In genomic region chr5:102678267-102679058, GRCh38 we compare ENCODE assay signal across 17 cellular contexts.
DNase-seq lines count a peak whose midpoint lies in the region; TF ChIP-seq lines count a peak whose summit lies in the region.
"Had no signal": no experiment of that assay in that cellular context is flagged by ENCODE, and none has a peak within 500 bp of the region (broad histone marks: within the 10 kb centered on the region; RNA-seq: fewer than 3 reads in every experiment).

No MANE protein-coding gene starts in this region.

- no peak overlapping the region for H3K27ac ChIP-seq in brain microvascular endothelial cell
- no peak overlapping the region for H3K27ac ChIP-seq in SJCRH30
- H3K27ac ChIP-seq: BLaER1, cardiac muscle cell, neural progenitor cell had no signal

- H3K4me3 ChIP-seq in brain microvascular endothelial cell (ENCODE audit: low read depth, low read length) (no peak overlapping the region), SJCRH30 (no peak overlapping the region)
- H3K4me3 ChIP-seq: BLaER1, cardiac muscle cell, neural progenitor cell had no signal

- peaks cover 4% of the 10 kb centered on the region for H3K9me3 Mint-ChIP-seq in mesothelial cell of epicardium
- H3K9me3 Mint-ChIP-seq: neural progenitor cell had no signal

- H3K36me3 ChIP-seq in brain microvascular endothelial cell (replicated peaks), result no peaks in the 10 kb centered on the region
- H3K36me3 ChIP-seq in SJCRH30, result no peaks in the 10 kb centered on the region
- H3K36me3 ChIP-seq: BLaER1, cardiac muscle cell, neural progenitor cell had no signal

- no peaks in the 10 kb centered on the region for H3K4me1 ChIP-seq in SJCRH30
- H3K4me1 ChIP-seq: BLaER1, neural progenitor cell had no signal

- in situ Hi-C loops in brain microvascular endothelial cell (cut with HindIII; ENCODE audit: low pct_ligation_motif_present, low sequenced_read_pairs), result no loop called here

- no peaks in the 10 kb centered on the region for H3K36me3 Mint-ChIP-seq in mesothelial cell of epicardium
- H3K36me3 Mint-ChIP-seq: neural progenitor cell had no signal

- no peak overlapping the region for H3K4me3 Mint-ChIP-seq in mesothelial cell of epicardium
- H3K4me3 Mint-ChIP-seq: neural progenitor cell had no signal

- no peaks in the 10 kb centered on the region for H3K9me3 ChIP-seq in SJCRH30 (replicated peaks)
- H3K9me3 ChIP-seq: BLaER1 had no signal

- TF ChIP-seq CTCF in brain microvascular endothelial cell (IDR thresholded peaks at IDR 0.05; ENCODE audit: low read depth, low read length, missing control alignments) (no peak), mesothelial cell of epicardium (IDR thresholded peaks at IDR 0.05; ENCODE audit: unreplicated experiment) (no peak)

- no peaks in the 10 kb centered on the region for H3K27me3 Mint-ChIP-seq in mesothelial cell of epicardium (ENCODE audit: low read depth)

- peaks cover 1% of the 10 kb centered on the region for H3K4me1 Mint-ChIP-seq in mesothelial cell of epicardium

- no peak overlapping the region for H3K27ac Mint-ChIP-seq in mesothelial cell of epicardium
- H3K27ac Mint-ChIP-seq: neural progenitor cell had no signal

- no peaks in the 10 kb centered on the region for H3K27me3 ChIP-seq in brain microvascular endothelial cell (replicated peaks)
- no peaks in the 10 kb centered on the region for H3K27me3 ChIP-seq in SJCRH30
- H3K27me3 ChIP-seq: BLaER1, cardiac muscle cell, neural progenitor cell had no signal

- DNase-seq in ELR (ENCODE audit: low read depth) (peak; percentile 63), M059J (ENCODE audit: low read depth) (peak; percentile 67), brain microvascular endothelial cell (peak; percentile 12), kidney glomerular epithelial cell (lab: John Stamatoyannopoulos, UW) (peak; percentile 33), SJCRH30 (no peak), mesothelial cell of epicardium (ENCODE audit: low spot score in 2 of 2, unreplicated experiment in 2 of 2) (no peak), ureter (ENCODE audit: low spot score) (no peak), SW480 (ENCODE audit: low spot score) (no peak)
- DNase-seq: activated CD4-positive, alpha-beta T cell treated with anti-CD3 and anti-CD28 coated beads for 1 hour; activated CD8-positive, alpha-beta memory T cell treated with anti-CD3 and anti-CD28 coated beads, Interleukin-2, amount 50 U/mL, for 48 hours; activated naive CD4-positive, alpha-beta T cell; NCI-H2029 treated with DMSO at 0.1 percent for 48 hours; right cardiac atrium; stimulated activated CD4-positive, alpha-beta T cell treated with anti-CD3 and anti-CD28 coated beads, Interleukin-1b, Interleukin-23, amount 100 ng/mL, for 48 hours had no signal

Comparison
In these comparisons a context has a peak if more than half of its experiments do, and no peak if none do; other contexts are left out.
1. DNase-seq: peak in ELR (single experiment), M059J (single experiment), brain microvascular endothelial cell (single experiment) and kidney glomerular epithelial cell (single experiment); none in SJCRH30 (0 of 2), mesothelial cell of epicardium (0 of 2), ureter (single experiment) and SW480 (single experiment).